ENCODE assay signal across 9 cellular contexts in the genomic region with DNA sequence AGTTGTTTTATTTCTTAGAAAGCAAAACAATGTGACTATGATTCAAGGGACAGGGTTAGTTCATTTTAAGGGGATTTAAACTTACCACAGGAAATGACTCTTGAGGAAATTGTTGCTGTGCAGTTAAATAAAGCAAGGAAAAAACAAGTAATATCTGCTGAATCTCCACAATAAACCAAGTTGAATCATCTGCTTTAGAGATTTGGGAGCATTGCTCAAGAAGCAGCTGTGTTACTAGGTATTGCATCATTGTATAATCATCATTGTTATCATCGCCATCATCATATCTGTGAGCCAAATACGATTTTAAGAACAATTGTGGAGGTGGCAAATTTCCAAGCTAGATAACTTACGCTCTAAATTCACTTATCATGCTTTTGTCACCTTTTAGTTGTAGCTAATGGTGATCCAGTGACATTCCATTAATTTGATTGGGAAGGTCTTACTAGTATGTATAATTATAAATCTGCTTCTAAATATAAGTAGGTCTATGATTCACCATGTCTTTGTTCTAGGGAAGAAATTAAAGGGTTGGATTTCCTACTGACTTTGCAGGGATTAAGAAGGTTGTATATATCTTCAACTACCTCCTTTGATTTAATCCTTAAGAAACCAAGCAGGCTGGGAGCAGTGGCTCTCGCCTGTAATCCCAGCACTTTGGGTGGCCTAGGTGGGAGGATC. TPM values are rescaled to one million over a fixed set of nuclear protein-coding genes. Genes with fewer than 3 reads are reported as not detected.
DNase-seq lines count a peak whose midpoint lies in the region; ATAC-seq and TF ChIP-seq lines count a peak whose summit lies in the region.
"Had no signal": no experiment of that assay in that cellular context is flagged by ENCODE, and none has a peak within 500 bp of the region (broad histone marks: within the 10 kb centered on the region; RNA-seq: fewer than 3 reads in every experiment).

No MANE protein-coding gene starts in this region.

- peaks cover 37% of the 10 kb centered on the region for H3K4me1 ChIP-seq in mammary epithelial cell (ENCODE audit: insufficient read depth, low read length)

- no TSS peak for BruUV-seq in mammary epithelial cell (replicated peaks; lab: Mats Ljungman, UMichigan)

- H4K20me1 ChIP-seq in mammary epithelial cell (ENCODE audit: insufficient read depth, low read length): no peaks in the 10 kb centered on the region

- no peaks in the 10 kb centered on the region for H3K79me2 ChIP-seq in mammary epithelial cell (ENCODE audit: insufficient read depth, low read length)

- no peaks in the 10 kb centered on the region for H3K9me3 ChIP-seq in mammary epithelial cell (replicated peaks; ENCODE audit: insufficient read depth, low read length)

- in situ Hi-C loops in mammary epithelial cell (cut with MboI; ENCODE audit: low sequenced_read_pairs in 2 of 2): no loop called here

- TF ChIP-seq CTCF in mammary epithelial cell (conservative IDR thresholded peaks at IDR 0.05 in 1 of 2, IDR thresholded peaks at IDR 0.05 in 1 of 2; ENCODE audit: extremely low read depth in 1 of 2, insufficient read depth in 1 of 2, low read depth in 1 of 2, low read length in 2 of 2): no peak

- intact Hi-C loops in mammary epithelial cell (cut with micrococcal nuclease): loop anchor here (1.0 to 2.0 kb wide), 2 partner anchors 20 to 90 kb away; a partner anchor contains a TSS

- peak overlapping the region; percentile 51 for H3K4me2 ChIP-seq in mammary epithelial cell (ENCODE audit: insufficient read depth, low read depth, low read length)

- H3K27me3 ChIP-seq in mammary epithelial cell (ENCODE audit: insufficient read depth, low read length): no peaks in the 10 kb centered on the region

- no peak overlapping the region for H2AFZ ChIP-seq in mammary epithelial cell (ENCODE audit: low read depth, low read length)

- no peak overlapping the region for H3K9ac ChIP-seq in mammary epithelial cell (ENCODE audit: insufficient read depth, low read length)

- dilution Hi-C loops in mammary epithelial cell (cut with HindIII; ENCODE audit: low sequenced_read_pairs): no loop called here

- 28% methylated on average over 4 of the region's 4 CpGs for WGBS in mammary epithelial cell (ENCODE audit: low coverage, missing lambda C conversion rate)

- CTCF ChIA-PET in mammary epithelial cell (lab: Charles Lee; ENCODE audit: low non-redundant PET): no interaction called here

- H3K36me3 ChIP-seq in mammary epithelial cell (ENCODE audit: insufficient read depth, low read length): no peaks in the 10 kb centered on the region

- peak; percentile 67 for DNase-seq in Daoy (ENCODE audit: low read depth)
- DNase-seq in MV-4-11 (lab: John Stamatoyannopoulos, UW): peak; percentile 96
- peak; percentile 97 for DNase-seq in mammary epithelial cell
- peak; percentile 76 for DNase-seq in myocyte (ENCODE audit: low read depth)
- DNase-seq in Ammon's horn (ENCODE audit: low spot score): no peak
- no peak for DNase-seq in activated CD4-positive, CD25-positive, alpha-beta regulatory T cell treated with anti-CD3 and anti-CD28 coated beads, Interleukin-2, amount 50 U/mL, for 72 hours
- DNase-seq: NCI-H526 treated with DMSO at 0.1 percent for 48 hours had no signal

- no peak for ATAC-seq in GM18907 (IDR thresholded peaks at IDR 0.05; ENCODE audit: unreplicated experiment)
- ATAC-seq in HG03469 (IDR thresholded peaks at IDR 0.05; ENCODE audit: unreplicated experiment): no peak

- H3K4me3 ChIP-seq in mammary epithelial cell (replicated peaks in 1 of 3; ENCODE audit: insufficient read depth in 1 of 3, low read depth in 2 of 3, low read length in 3 of 3): no peak overlapping the region

- H3K27ac ChIP-seq in mammary epithelial cell (ENCODE audit: insufficient read depth, low read depth, low read length): peak overlapping the region; percentile 83

RNA-seq across cellular contexts. Expression of a gene that starts 19.9 kb away (rescaled TPM):
- not detected in 2 replicates for total RNA-seq in Daoy (2014; rRNA removed; shearing (Covaris generic))
- total RNA-seq in mammary epithelial cell (10 to 100 TPM in 1 of 2 donors, 1 to 10 TPM in 1; 2.5 to 30.6 TPM), myocyte (not detected in 2 replicates)
- polyA plus RNA-seq in mammary epithelial cell: 9.2 TPM
- 2.0 TPM for polyA minus RNA-seq in mammary epithelial cell
- polyA plus RNA-seq in myocyte (2012): 0.10 TPM

RNA-seq across cellular contexts. Expression of a gene that starts 35.7 kb away (rescaled TPM):
- total RNA-seq in Daoy (2014; rRNA removed; shearing (Covaris generic)): not detected in 2 replicates
- total RNA-seq in mammary epithelial cell: under 1 TPM in 1 of 2 donors, not detected in 1; 0.50 TPM
- 0.11 TPM for polyA plus RNA-seq in mammary epithelial cell
- not detected for polyA minus RNA-seq in mammary epithelial cell
- not detected in 2 replicates for total RNA-seq in myocyte
- not detected for polyA plus RNA-seq in myocyte (2012)

RNA-seq across cellular contexts. Expression of a gene that starts 37.5 kb away (rescaled TPM):
- total RNA-seq in Daoy (2014; rRNA removed; shearing (Covaris generic)): 1.8 and 1.9 TPM in 2 replicates
- total RNA-seq in mammary epithelial cell (10 to 100 TPM in 1 of 2 donors, 1 to 10 TPM in 1; 1.7 to 70.5 TPM), myocyte (0.10 and 0.94 TPM in 2 replicates)
- 22.1 TPM for polyA plus RNA-seq in mammary epithelial cell
- polyA minus RNA-seq in mammary epithelial cell: 4.7 TPM
- 2.6 TPM for polyA plus RNA-seq in myocyte (2012)

RNA-seq across cellular contexts. Expression of a gene that starts 54.9 kb away (rescaled TPM):
- total RNA-seq in Daoy (2014; rRNA removed; shearing (Covaris generic)): not detected in 2 replicates
- total RNA-seq in mammary epithelial cell (not detected), myocyte (not detected in 2 replicates)
- not detected for polyA plus RNA-seq in mammary epithelial cell
- not detected for polyA minus RNA-seq in mammary epithelial cell
- polyA plus RNA-seq in myocyte (2012): not detected

Comparison
In these comparisons a context has a peak if more than half of its experiments do, and no peak if none do; other contexts are left out.
1. DNase-seq: peak in Daoy (single experiment), MV-4-11 (single experiment), mammary epithelial cell (single experiment) and myocyte (single experiment); none in Ammon's horn (single experiment) and activated CD4-positive, CD25-positive, alpha-beta regulatory T cell treated with anti-CD3 and anti-CD28 coated beads, Interleukin-2, amount 50 U/mL, for 72 hours (single experiment).